Comparison of ENCODE assay signal across 8 cellular contexts in genomic region chr17:75087182-75087557, GRCh38. TPM values are rescaled to one million over a fixed set of nuclear protein-coding genes. Genes with fewer than 3 reads are reported as not detected.
DNase-seq lines count a peak whose midpoint lies in the region; ATAC-seq, FAIRE-seq and TF ChIP-seq lines count a peak whose summit lies in the region.

No MANE protein-coding gene starts in this region.

- FAIRE-seq in K562 (lab: Jason Lieb, UNC): no peak

- TF ChIP-seq RAD21 in K562 (CRISPR knock-in tag; conservative IDR thresholded peaks at IDR 0.05 in 1 of 2, IDR thresholded peaks at IDR 0.05 in 1 of 2): no peak

- H3K4me1 ChIP-seq in K562 (replicated peaks in 1 of 2; ENCODE audit: control insufficient read depth in 2 of 2, insufficient read depth in 2 of 2, low read length in 2 of 2) (peaks cover 48 to 53% of the 10 kb centered on the region in 2 experiments), right lobe of liver (peaks cover 0 to 60% (median 28%) of the 10 kb centered on the region in 4 donors), thoracic aorta (ENCODE audit: control insufficient read depth in 1 of 2, low read depth in 2 of 2) (peaks cover 5 to 23% of the 10 kb centered on the region in 2 donors)

- TF ChIP-seq CTCF in K562 (IDR thresholded peaks at IDR 0.05 in 2 of 3, conservative IDR thresholded peaks at IDR 0.05 in 1 of 3; ENCODE audit: insufficient read depth in 2 of 3, low read depth in 1 of 3, low read length in 3 of 3) (no peak), right lobe of liver (IDR thresholded peaks at IDR 0.05) (no peak), thoracic aorta (IDR thresholded peaks at IDR 0.05) (no peak)

- H3K9me3 ChIP-seq in K562 (replicated peaks; ENCODE audit: control insufficient read depth, insufficient read depth, low read depth, low read length) (no peaks in the 10 kb centered on the region), right lobe of liver (no peaks in the 10 kb centered on the region), thoracic aorta (no peaks in the 10 kb centered on the region)

- peak overlapping the region; percentile 90 for H3K4me2 ChIP-seq in K562 (ENCODE audit: insufficient read depth, low read length)

- peak overlapping the region; percentile 39 for H3K27ac Mint-ChIP-seq in activated CD4-positive, alpha-beta T cell treated with anti-CD3 and anti-CD28 coated beads, Interleukin-2, amount 10 ng/mL, durations not matched to agents 24 days and 14 days

- WGBS in K562 (ENCODE audit: insufficient coverage, low coverage, missing lambda C conversion rate): 46% methylated on average over 10 of the region's 12 CpGs
- no CpG with 5 or more reads among the region's 12 CpGs for WGBS in right lobe of liver (ENCODE audit: insufficient coverage, low coverage, low lambda C conversion rate, missing lambda C conversion rate)

- TF ChIP-seq POLR2A in K562 (conservative IDR thresholded peaks at IDR 0.05) (no peak), right lobe of liver (IDR thresholded peaks at IDR 0.05) (no peak)

- H3K9me1 ChIP-seq in K562 (ENCODE audit: control insufficient read depth, insufficient read depth, low read length): peaks cover 5% of the 10 kb centered on the region

- peaks cover 44% of the 10 kb centered on the region for H3K4me1 Mint-ChIP-seq in activated CD4-positive, alpha-beta T cell treated with anti-CD3 and anti-CD28 coated beads, Interleukin-2, amount 10 ng/mL, durations not matched to agents 24 days and 14 days

- H3K27ac ChIP-seq in K562 (ENCODE audit: extremely low read depth, low read depth, low read length) (peak overlapping the region; percentile 84), right lobe of liver (peak overlapping the region; percentile 39 to 67 (median 47)), thoracic aorta (peak overlapping the region in 1 of 2 donors; percentile 55)

- H3K36me3 ChIP-seq in K562 (ENCODE audit: control insufficient read depth, insufficient read depth, low read length) (no peaks in the 10 kb centered on the region), right lobe of liver (no peaks in the 10 kb centered on the region), thoracic aorta (no peaks in the 10 kb centered on the region)

- TF ChIP-seq EP300 in K562 (IDR thresholded peaks at IDR 0.05; ENCODE audit: low read length): no peak

- TSS peak; percentile 81 for BruUV-seq in K562 (replicated peaks; lab: Mats Ljungman, UMichigan)

- DNase-seq in activated CD4-positive, alpha-beta T cell treated with anti-CD3 and anti-CD28 coated beads, Interleukin-2, amount 10 ng/mL, durations not matched to agents 24 days and 14 days: no peak
- DNase-seq in activated CD4-positive, alpha-beta T cell treated with anti-CD3 and anti-CD28 coated beads, Interleukin-2, amount 50 U/mL, for 1 hour: no peak
- DNase-seq in K562 (ENCODE audit: extremely low read depth in 1 of 4, low spot score in 3 of 4): no peak
- DNase-seq in right lobe of liver: no peak
- no peak for DNase-seq in thoracic aorta (ENCODE audit: low spot score)
- no peak for DNase-seq in ecto neural progenitor cell (ENCODE audit: low spot score)
- DNase-seq in stimulated activated CD4-positive, alpha-beta T cell treated with anti-CD3 and anti-CD28 coated beads, Interleukin-2, amount 100 ng/mL, for 48 hours: no peak

- POLR2A ChIA-PET in K562 (lab: Yijun Ruan, JAX): interaction anchor here (0.7 to 3.0 kb wide), 6 partner anchors 9 to 27 kb away, joined by 3 to 11 read pairs (median 4); no protein-coding TSS in a partner anchor

- H3K4me3 Mint-ChIP-seq in activated CD4-positive, alpha-beta T cell treated with anti-CD3 and anti-CD28 coated beads, Interleukin-2, amount 10 ng/mL, durations not matched to agents 24 days and 14 days: peak overlapping the region; percentile 88

- H3K9me3 Mint-ChIP-seq in activated CD4-positive, alpha-beta T cell treated with anti-CD3 and anti-CD28 coated beads, Interleukin-2, amount 10 ng/mL, durations not matched to agents 24 days and 14 days: no peaks in the 10 kb centered on the region

- CTCF ChIA-PET in K562 (lab: Yijun Ruan, JAX; ENCODE audit: low intra/inter-chr PET ratio): interaction anchor here (0.6 kb wide), 1 partner anchor 27 kb away, joined by 3 read pairs; no protein-coding TSS in a partner anchor

- no peaks in the 10 kb centered on the region for H3K27me3 Mint-ChIP-seq in activated CD4-positive, alpha-beta T cell treated with anti-CD3 and anti-CD28 coated beads, Interleukin-2, amount 10 ng/mL, durations not matched to agents 24 days and 14 days

- H3K4me3 ChIP-seq in K562 (peak overlapping the region; percentile 34), right lobe of liver (peak overlapping the region in 2 of 3 donors; percentile 39 to 47), thoracic aorta (peak overlapping the region; percentile 75)

- H3K79me2 ChIP-seq in K562 (ENCODE audit: control insufficient read depth, insufficient read depth, low read length): no peaks in the 10 kb centered on the region; the same call in 2 of the 3 replicates

- intact Hi-C loops in activated CD4-positive, alpha-beta T cell treated with anti-CD3 and anti-CD28 coated beads, Interleukin-2, amount 10 ng/mL, durations not matched to agents 24 days and 14 days (cut with micrococcal nuclease): loop anchor here (2.0 kb wide), 1 partner anchor 22 kb away; the partner anchor contains the start of gene ARMC7
- intact Hi-C loops in K562 (cut with micrococcal nuclease) (no loop called here), right lobe of liver (cut with DNase I) (no loop called here)

- H3K27me3 ChIP-seq in K562 (ENCODE audit: control insufficient read depth in 2 of 2, insufficient read depth in 2 of 2, low read length in 2 of 2): no peaks in the 10 kb centered on the region; a peak in 1 of 5 replicates
- no peaks in the 10 kb centered on the region for H3K27me3 ChIP-seq in right lobe of liver
- H3K27me3 ChIP-seq in thoracic aorta (replicated peaks; ENCODE audit: insufficient read depth): no peaks in the 10 kb centered on the region

- ATAC-seq in K562: peak; percentile 1; the same call in 1 of the 3 replicates
- no peak for ATAC-seq in right lobe of liver
- no peak for ATAC-seq in thoracic aorta (ENCODE audit: insufficient number of reproducible peaks, low FRiP score, low read depth)
- ATAC-seq in GM21825 (IDR thresholded peaks at IDR 0.05; ENCODE audit: unreplicated experiment): no peak

- peak overlapping the region; percentile 71 to 88 for H3K9ac ChIP-seq in K562 (ENCODE audit: insufficient read depth in 1 of 2, low read depth in 2 of 2, low read length in 2 of 2)

- peak overlapping the region; percentile 91 for H2AFZ ChIP-seq in K562 (ENCODE audit: low read depth, low read length)

- H3K36me3 Mint-ChIP-seq in activated CD4-positive, alpha-beta T cell treated with anti-CD3 and anti-CD28 coated beads, Interleukin-2, amount 10 ng/mL, durations not matched to agents 24 days and 14 days (ENCODE audit: low read depth): no peaks in the 10 kb centered on the region

- H4K20me1 ChIP-seq in K562 (replicated peaks; ENCODE audit: control insufficient read depth, insufficient read depth, low read length): no peaks in the 10 kb centered on the region

- in situ Hi-C loops in K562 (cut with MboI): no loop called here

RNA-seq across cellular contexts. Expression of gene SLC16A5, which starts 0.6 kb away (rescaled TPM):
- total RNA-seq in activated CD4-positive, alpha-beta T cell treated with anti-CD3 and anti-CD28 coated beads, Interleukin-2, amount 10 ng/mL, durations not matched to agents 24 days and 14 days: 6.8 and 7.2 TPM in 2 replicates
- 3.1 and 9.9 TPM in 2 replicates for total RNA-seq in K562 (2011; cell fraction: chromatin; rRNA removed; ENCODE audit: low replicate concordance)
- 6.2 and 7.8 TPM in 2 replicates for total RNA-seq in K562 (2011; cell fraction: nucleolus; rRNA removed)
- total RNA-seq in K562 (2011; cell fraction: nucleoplasm; rRNA removed): 3.5 and 5.4 TPM in 2 replicates
- total RNA-seq in K562 (2014; rRNA removed) (0.65 and 1.1 TPM in 2 replicates), K562 (2014; rRNA removed; fragmentation: Illumina TruSeq; extraction: Trizol) (0.64 and 0.65 TPM in 2 replicates), K562 (2015; rRNA removed; fragmentation: Illumina TruSeq; extraction: Trizol) (0.33 and 0.75 TPM in 2 replicates), K562 (2021) (2.6 and 3.1 TPM in 2 replicates), right lobe of liver (1 to 10 TPM; 1.2 to 3.7 (median 1.7) TPM), thoracic aorta (10 to 100 TPM in 1 of 2 donors, 1 to 10 TPM in 1; 9.2 to 10.0 TPM)
- polyA plus RNA-seq in K562 (2011; rRNA removed) (1.2 and 1.8 TPM in 2 replicates), K562 (2014; fragmentation: Illumina TruSeq; extraction: Trizol) (0.91 and 1.8 TPM in 2 replicates), K562 (2014; fragmentation: Nextera tagmentation; extraction: Ambion mirVana) (under 1 TPM; 0.06 to 0.11 TPM), K562 (2014; rRNA removed) (1.8 and 2.4 TPM in 2 replicates)
- polyA plus RNA-seq in K562 (2011; cell fraction: cytosol; rRNA removed): 2.0 and 4.5 TPM in 2 replicates
- 8.3 and 12.8 TPM in 2 replicates for polyA plus RNA-seq in K562 (2011; cell fraction: nucleus; rRNA removed)
- 1.1 and 4.0 TPM in 2 replicates for polyA plus RNA-seq in K562 (2012)
- polyA minus RNA-seq in K562 (2011; rRNA and poly(A)+ RNA removed): 0.63 and 0.88 TPM in 2 replicates
- polyA minus RNA-seq in K562 (2011; cell fraction: cytosol; rRNA and poly(A)+ RNA removed): 2.2 and 2.7 TPM in 2 replicates
- 2.2 and 2.4 TPM in 2 replicates for polyA minus RNA-seq in K562 (2011; cell fraction: nucleus; rRNA and poly(A)+ RNA removed)

RNA-seq across cellular contexts. Expression of gene ARMC7, which starts 22.6 kb away (rescaled TPM):
- total RNA-seq in activated CD4-positive, alpha-beta T cell treated with anti-CD3 and anti-CD28 coated beads, Interleukin-2, amount 10 ng/mL, durations not matched to agents 24 days and 14 days: 11.2 and 12.0 TPM in 2 replicates
- total RNA-seq in K562 (2011; cell fraction: chromatin; rRNA removed; ENCODE audit: low replicate concordance): 16.9 and 36.5 TPM in 2 replicates
- 20.5 and 25.8 TPM in 2 replicates for total RNA-seq in K562 (2011; cell fraction: nucleolus; rRNA removed)
- 16.9 and 19.5 TPM in 2 replicates for total RNA-seq in K562 (2011; cell fraction: nucleoplasm; rRNA removed)
- total RNA-seq in K562 (2014; rRNA removed) (5.9 and 10.2 TPM in 2 replicates), K562 (2014; rRNA removed; fragmentation: Illumina TruSeq; extraction: Trizol) (4.1 and 5.1 TPM in 2 replicates), K562 (2015; rRNA removed; fragmentation: Illumina TruSeq; extraction: Trizol) (9.5 and 10.1 TPM in 2 replicates), K562 (2021) (15.2 TPM in 2 replicates), right lobe of liver (1 to 10 TPM; 4.7 to 6.3 (median 5.3) TPM), thoracic aorta (1 to 10 TPM; 6.1 to 7.6 TPM)
- polyA plus RNA-seq in K562 (2011; rRNA removed) (3.9 and 8.0 TPM in 2 replicates), K562 (2014; fragmentation: Illumina TruSeq; extraction: Trizol) (8.7 and 12.7 TPM in 2 replicates), K562 (2014; fragmentation: Nextera tagmentation; extraction: Ambion mirVana) (1 to 10 TPM; 1.4 to 2.8 TPM), K562 (2014; rRNA removed) (5.9 and 8.9 TPM in 2 replicates)
- polyA plus RNA-seq in K562 (2011; cell fraction: cytosol; rRNA removed): 9.1 and 13.1 TPM in 2 replicates
- 8.4 and 8.7 TPM in 2 replicates for polyA plus RNA-seq in K562 (2011; cell fraction: nucleus; rRNA removed)
- polyA plus RNA-seq in K562 (2012): 15.4 and 16.8 TPM in 2 replicates
- polyA minus RNA-seq in K562 (2011; rRNA and poly(A)+ RNA removed): 8.0 and 8.3 TPM in 2 replicates
- polyA minus RNA-seq in K562 (2011; cell fraction: cytosol; rRNA and poly(A)+ RNA removed): 8.3 and 9.9 TPM in 2 replicates
- 6.9 and 11.7 TPM in 2 replicates for polyA minus RNA-seq in K562 (2011; cell fraction: nucleus; rRNA and poly(A)+ RNA removed)

RNA-seq across cellular contexts. Expression of gene KCTD2, which starts 40.1 kb away (rescaled TPM):
- total RNA-seq in activated CD4-positive, alpha-beta T cell treated with anti-CD3 and anti-CD28 coated beads, Interleukin-2, amount 10 ng/mL, durations not matched to agents 24 days and 14 days: 18.7 and 19.0 TPM in 2 replicates
- total RNA-seq in K562 (2011; cell fraction: chromatin; rRNA removed; ENCODE audit: low replicate concordance): 19.7 and 30.0 TPM in 2 replicates
- total RNA-seq in K562 (2011; cell fraction: nucleolus; rRNA removed): 16.8 and 17.0 TPM in 2 replicates
- 19.6 and 20.1 TPM in 2 replicates for total RNA-seq in K562 (2011; cell fraction: nucleoplasm; rRNA removed)
- total RNA-seq in K562 (2014; rRNA removed) (11.2 and 15.3 TPM in 2 replicates), K562 (2014; rRNA removed; fragmentation: Illumina TruSeq; extraction: Trizol) (13.5 and 13.8 TPM in 2 replicates), K562 (2015; rRNA removed; fragmentation: Illumina TruSeq; extraction: Trizol) (15.9 and 16.4 TPM in 2 replicates), K562 (2021) (18.1 and 20.2 TPM in 2 replicates), right lobe of liver (10 to 100 TPM in 1 of 6 experiments, 1 to 10 TPM in 5; 7.2 to 10.3 (median 8.1) TPM), thoracic aorta (10 to 100 TPM; 18.7 to 22.7 TPM)
- polyA plus RNA-seq in K562 (2011; rRNA removed) (32.5 and 32.9 TPM in 2 replicates), K562 (2014; fragmentation: Illumina TruSeq; extraction: Trizol) (22.3 and 22.9 TPM in 2 replicates), K562 (2014; fragmentation: Nextera tagmentation; extraction: Ambion mirVana) (1 to 10 TPM; 1.7 to 2.3 TPM), K562 (2014; rRNA removed) (15.8 and 16.0 TPM in 2 replicates)
- polyA plus RNA-seq in K562 (2011; cell fraction: cytosol; rRNA removed): 25.1 and 26.6 TPM in 2 replicates
- polyA plus RNA-seq in K562 (2011; cell fraction: nucleus; rRNA removed): 21.0 and 22.5 TPM in 2 replicates
- 14.4 and 17.7 TPM in 2 replicates for polyA plus RNA-seq in K562 (2012)
- 19.9 and 22.9 TPM in 2 replicates for polyA minus RNA-seq in K562 (2011; rRNA and poly(A)+ RNA removed)
- 13.4 and 13.6 TPM in 2 replicates for polyA minus RNA-seq in K562 (2011; cell fraction: cytosol; rRNA and poly(A)+ RNA removed)
- 4.6 and 5.8 TPM in 2 replicates for polyA minus RNA-seq in K562 (2011; cell fraction: nucleus; rRNA and poly(A)+ RNA removed)

RNA-seq across cellular contexts. Expression of gene ATP5PD, which starts 40.4 kb away (rescaled TPM):
- total RNA-seq in activated CD4-positive, alpha-beta T cell treated with anti-CD3 and anti-CD28 coated beads, Interleukin-2, amount 10 ng/mL, durations not matched to agents 24 days and 14 days: 158 and 161 TPM in 2 replicates
- total RNA-seq in K562 (2011; cell fraction: chromatin; rRNA removed; ENCODE audit: low replicate concordance): 64.6 and 79.5 TPM in 2 replicates
- total RNA-seq in K562 (2011; cell fraction: nucleolus; rRNA removed): 65.9 and 72.6 TPM in 2 replicates
- 81.0 and 96.9 TPM in 2 replicates for total RNA-seq in K562 (2011; cell fraction: nucleoplasm; rRNA removed)
- total RNA-seq in K562 (2014; rRNA removed): 274 and 295 TPM in 2 replicates
- total RNA-seq in K562 (2014; rRNA removed; fragmentation: Illumina TruSeq; extraction: Trizol): 600 and 662 TPM in 2 replicates
- 432 TPM in 2 replicates for total RNA-seq in K562 (2015; rRNA removed; fragmentation: Illumina TruSeq; extraction: Trizol)
- 300 and 341 TPM in 2 replicates for total RNA-seq in K562 (2021)
- polyA plus RNA-seq in K562 (2011; rRNA removed): 248 and 271 TPM in 2 replicates
- polyA plus RNA-seq in K562 (2011; cell fraction: cytosol; rRNA removed): 220 and 388 TPM in 2 replicates
- polyA plus RNA-seq in K562 (2011; cell fraction: nucleus; rRNA removed): 118 and 154 TPM in 2 replicates
- polyA plus RNA-seq in K562 (2012): 552 and 708 TPM in 2 replicates
- 452 and 457 TPM in 2 replicates for polyA plus RNA-seq in K562 (2014; fragmentation: Illumina TruSeq; extraction: Trizol)
- polyA plus RNA-seq in K562 (2014; fragmentation: Nextera tagmentation; extraction: Ambion mirVana): 100 to 1,000 TPM; 786 to 828 TPM
- polyA plus RNA-seq in K562 (2014; rRNA removed): 339 and 381 TPM in 2 replicates
- polyA minus RNA-seq in K562 (2011; rRNA and poly(A)+ RNA removed): 307 and 324 TPM in 2 replicates
- polyA minus RNA-seq in K562 (2011; cell fraction: cytosol; rRNA and poly(A)+ RNA removed): 119 and 125 TPM in 2 replicates
- 21.9 and 60.2 TPM in 2 replicates for polyA minus RNA-seq in K562 (2011; cell fraction: nucleus; rRNA and poly(A)+ RNA removed)
- total RNA-seq in right lobe of liver: 100 to 1,000 TPM; 145 to 262 (median 179) TPM
- 100 to 1,000 TPM; 109 to 189 TPM for total RNA-seq in thoracic aorta

RNA-seq across cellular contexts. Expression of gene NT5C, which starts 44.4 kb away (rescaled TPM):
- 76.5 and 84.7 TPM in 2 replicates for total RNA-seq in activated CD4-positive, alpha-beta T cell treated with anti-CD3 and anti-CD28 coated beads, Interleukin-2, amount 10 ng/mL, durations not matched to agents 24 days and 14 days
- 23.9 and 63.5 TPM in 2 replicates for total RNA-seq in K562 (2011; cell fraction: chromatin; rRNA removed; ENCODE audit: low replicate concordance)
- 83.5 and 103 TPM in 2 replicates for total RNA-seq in K562 (2011; cell fraction: nucleolus; rRNA removed)
- total RNA-seq in K562 (2011; cell fraction: nucleoplasm; rRNA removed): 34.3 and 56.2 TPM in 2 replicates
- total RNA-seq in K562 (2014; rRNA removed) (150 and 205 TPM in 2 replicates), K562 (2014; rRNA removed; fragmentation: Illumina TruSeq; extraction: Trizol) (21.5 and 31.6 TPM in 2 replicates), K562 (2015; rRNA removed; fragmentation: Illumina TruSeq; extraction: Trizol) (55.3 and 56.6 TPM in 2 replicates), K562 (2021) (94.3 and 95.0 TPM in 2 replicates), right lobe of liver (10 to 100 TPM; 10.5 to 35.1 (median 12.6) TPM), thoracic aorta (10 to 100 TPM; 57.9 to 80.0 TPM)
- polyA plus RNA-seq in K562 (2011; rRNA removed) (45.0 and 55.6 TPM in 2 replicates), K562 (2014; fragmentation: Illumina TruSeq; extraction: Trizol) (31.0 and 40.2 TPM in 2 replicates), K562 (2014; fragmentation: Nextera tagmentation; extraction: Ambion mirVana) (1 to 10 TPM; 2.9 to 5.0 TPM), K562 (2014; rRNA removed) (167 and 175 TPM in 2 replicates)
- 71.8 and 135 TPM in 2 replicates for polyA plus RNA-seq in K562 (2011; cell fraction: cytosol; rRNA removed)
- polyA plus RNA-seq in K562 (2011; cell fraction: nucleus; rRNA removed): 170 and 227 TPM in 2 replicates
- 54.2 and 75.4 TPM in 2 replicates for polyA plus RNA-seq in K562 (2012)
- 6.2 and 7.8 TPM in 2 replicates for polyA minus RNA-seq in K562 (2011; rRNA and poly(A)+ RNA removed)
- 10.3 and 17.4 TPM in 2 replicates for polyA minus RNA-seq in K562 (2011; cell fraction: cytosol; rRNA and poly(A)+ RNA removed)
- 41.6 and 46.9 TPM in 2 replicates for polyA minus RNA-seq in K562 (2011; cell fraction: nucleus; rRNA and poly(A)+ RNA removed)
